ENCODE assay signal across 15 cellular contexts in the genomic region with DNA sequence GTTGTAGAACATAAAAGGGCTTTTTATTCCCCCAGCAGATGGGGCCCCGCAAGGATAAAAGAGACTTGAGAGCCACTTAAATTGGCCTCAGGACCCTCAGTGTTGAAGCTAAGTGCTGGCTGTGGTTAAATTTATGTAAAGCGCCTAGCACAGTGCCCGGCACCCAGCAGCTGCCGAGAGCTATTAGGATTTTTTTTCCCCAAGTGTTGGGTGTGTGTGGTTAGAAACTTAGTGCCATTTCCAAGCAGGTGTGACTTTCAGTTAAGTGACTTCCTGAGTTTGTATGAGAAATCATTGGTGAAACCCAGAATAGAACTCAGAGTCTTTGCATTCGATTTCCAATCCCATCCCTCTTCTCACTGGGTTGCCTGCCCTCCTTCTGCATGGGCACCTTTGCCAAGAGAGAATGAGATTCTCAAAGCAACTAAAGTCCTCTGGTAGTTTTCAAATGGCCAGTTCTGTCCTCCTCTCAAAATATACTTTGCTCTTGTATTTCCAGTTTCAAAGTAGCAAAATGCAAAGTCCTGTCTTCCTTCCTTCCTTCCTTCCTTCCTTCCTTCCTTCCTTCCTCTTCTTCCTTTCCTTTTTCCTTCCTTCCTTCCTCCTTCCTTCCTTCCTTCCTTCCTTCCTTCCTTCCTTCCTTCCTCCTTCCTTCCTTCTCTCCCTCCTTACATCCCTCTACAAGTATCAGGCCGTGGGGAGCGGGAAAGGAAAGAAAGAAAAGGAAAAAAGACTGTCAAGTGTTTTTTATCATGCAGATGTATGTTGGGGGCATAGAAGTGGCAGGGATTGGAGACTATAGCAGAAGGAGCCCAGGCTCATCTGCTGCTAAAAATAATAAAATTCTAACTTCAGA.
DNase-seq lines count a peak whose midpoint lies in the region; ATAC-seq, FAIRE-seq and TF ChIP-seq lines count a peak whose summit lies in the region.
"Had no signal": no experiment of that assay in that cellular context is flagged by ENCODE, and none has a peak within 500 bp of the region (broad histone marks: within the 10 kb centered on the region; RNA-seq: fewer than 3 reads in every experiment).

No MANE protein-coding gene starts in this region.

- H3K9me2 ChIP-seq in GM23338 (ENCODE audit: insufficient read depth): no peaks in the 10 kb centered on the region; the same call in 1 of the 2 replicates

- ATAC-seq in GM23338 (no peak), GM21576 (IDR thresholded peaks at IDR 0.05; ENCODE audit: unreplicated experiment) (no peak), pancreas (no peak)
- ATAC-seq: activated T-cell treated with anti-CD3 and anti-CD28 coated beads, Interleukin-2, amount 50 U/mL, for 72 hours; foreskin keratinocyte; PC-3; psoas muscle had no signal

- H3K9me3 Mint-ChIP-seq in GM23338: peaks cover 13% of the 10 kb centered on the region
- H3K9me3 Mint-ChIP-seq: central memory CD8-positive, alpha-beta T cell had no signal

- no peaks in the 10 kb centered on the region for H3K79me2 ChIP-seq in GM23338 (replicated peaks; ENCODE audit: insufficient read depth)

- H3K4me1 ChIP-seq in GM23338 (ENCODE audit: insufficient read depth) (peaks cover 45% of the 10 kb centered on the region), iPS DF 6.9 (ENCODE audit: control insufficient read depth, insufficient read depth, low read length) (peaks cover 10% of the 10 kb centered on the region; the same call in 1 of the 2 replicates), esophagus muscularis mucosa (no peaks in the 10 kb centered on the region), pancreas (no peaks in the 10 kb centered on the region)
- H3K4me1 ChIP-seq: psoas muscle, upper lobe of left lung had no signal

- H3K4me1 Mint-ChIP-seq in GM23338: peaks cover 62% of the 10 kb centered on the region

- FAIRE-seq in GM12891 (lab: Jason Lieb, UNC) (peak; percentile 40), pancreas (lab: Jason Lieb, UNC) (no peak)
- FAIRE-seq: TTC549 had no signal

- H3K27me3 ChIP-seq in GM23338 (ENCODE audit: insufficient read depth) (no peaks in the 10 kb centered on the region), iPS DF 6.9 (ENCODE audit: control insufficient read depth, insufficient read depth, low read length) (no peaks in the 10 kb centered on the region), esophagus muscularis mucosa (no peaks in the 10 kb centered on the region), pancreas (no peaks in the 10 kb centered on the region)
- H3K27me3 ChIP-seq: foreskin keratinocyte, upper lobe of left lung had no signal

- H3K9me3 ChIP-seq in iPS DF 6.9 (ENCODE audit: control insufficient read depth, insufficient read depth, low read length) (no peaks in the 10 kb centered on the region), esophagus muscularis mucosa (no peaks in the 10 kb centered on the region), pancreas (no peaks in the 10 kb centered on the region)
- H3K9me3 ChIP-seq: psoas muscle, upper lobe of left lung had no signal

- DNase-seq in GM12891 (ENCODE audit: insufficient read length, low spot score) (no peak), GM23338 (ENCODE audit: low spot score) (peak; percentile 14), NCI-H128 (lab: John Stamatoyannopoulos, UW; ENCODE audit: unreplicated experiment) (peak; percentile 65), iPS DF 6.9 (ENCODE audit: low read depth, low spot score) (no peak), esophagus muscularis mucosa (ENCODE audit: extremely low spot score) (no peak), pancreas (no peak)
- no peak for DNase-seq in effector CD8-positive, alpha-beta T cell (lab: John Stamatoyannopoulos, UW)
- DNase-seq: activated T-cell treated with anti-CD3 and anti-CD28 coated beads, Interleukin-2, amount 50 U/mL, for 72 hours; foreskin keratinocyte; PC-3; psoas muscle; upper lobe of left lung had no signal

- WGBS in iPS DF 6.9 (ENCODE audit: insufficient coverage, insufficient read length): no CpG with 5 or more reads among the region's 7 CpGs
- 78% methylated on average over 7 of the region's 7 CpGs for WGBS in esophagus muscularis mucosa
- WGBS in pancreas, 2 donors: 79 to 82% methylated on average over 7 of the region's 7 CpGs

- TF ChIP-seq POLR2A in GM12891 (IDR thresholded peaks at IDR 0.05; ENCODE audit: low read depth, low read length): no peak
- TF ChIP-seq POLR2A in esophagus muscularis mucosa (IDR thresholded peaks at IDR 0.05; ENCODE audit: low read depth): no peak

- TF ChIP-seq EP300 in esophagus muscularis mucosa (IDR thresholded peaks at IDR 0.05): no peak

- H3K36me3 Mint-ChIP-seq in GM23338 (ENCODE audit: low read depth): peaks cover 23% of the 10 kb centered on the region

- intact Hi-C loops in esophagus muscularis mucosa (cut with DNase I): no loop called here
- intact Hi-C loops in pancreas (cut with DNase I): no loop called here

- peaks cover 18% of the 10 kb centered on the region; the same call in 1 of the 2 replicates for H3F3A ChIP-seq in GM23338 (replicated peaks; ENCODE audit: low read depth)

- H4K20me1 ChIP-seq in GM23338 (replicated peaks; ENCODE audit: insufficient read depth): no peaks in the 10 kb centered on the region

- peaks cover 2% of the 10 kb centered on the region for H3K27me3 Mint-ChIP-seq in GM23338 (ENCODE audit: insufficient read depth, low read depth, poor library complexity)

- no peak overlapping the region for H2AFZ ChIP-seq in GM23338

- H3K4me2 ChIP-seq in GM23338: peak overlapping the region; percentile 39

- H3K36me3 ChIP-seq in GM23338 (ENCODE audit: insufficient read depth) (peaks cover 8% of the 10 kb centered on the region), iPS DF 6.9 (ENCODE audit: control insufficient read depth, insufficient read depth, low read length) (no peaks in the 10 kb centered on the region), esophagus muscularis mucosa (no peaks in the 10 kb centered on the region), pancreas (no peaks in the 10 kb centered on the region)
- H3K36me3 ChIP-seq: upper lobe of left lung had no signal

- H3K4me3 ChIP-seq in GM23338 (peak overlapping the region; percentile 26), iPS DF 6.9 (ENCODE audit: low read length) (no peak overlapping the region), esophagus muscularis mucosa (no peak overlapping the region), pancreas (no peak overlapping the region)
- H3K4me3 ChIP-seq: psoas muscle, upper lobe of left lung had no signal

- no peak overlapping the region for H3K4me3 Mint-ChIP-seq in GM23338
- H3K4me3 Mint-ChIP-seq: central memory CD8-positive, alpha-beta T cell had no signal

- peak overlapping the region; percentile 97 for H3K27ac ChIP-seq in GM23338 (ENCODE audit: low read depth)
- H3K27ac ChIP-seq in iPS DF 6.9 (ENCODE audit: low read length): peak overlapping the region; percentile 48
- no peak overlapping the region for H3K27ac ChIP-seq in esophagus muscularis mucosa (replicated peaks in 1 of 4)
- no peak overlapping the region for H3K27ac ChIP-seq in pancreas
- H3K27ac ChIP-seq: foreskin keratinocyte, psoas muscle, upper lobe of left lung had no signal

- H3K27ac Mint-ChIP-seq in GM23338: peak overlapping the region; percentile 96
- H3K27ac Mint-ChIP-seq: activated T-cell treated with anti-CD3 and anti-CD28 coated beads, Interleukin-2, amount 50 U/mL, for 72 hours had no signal

- no peak for TF ChIP-seq CTCF in GM23338 (conservative IDR thresholded peaks at IDR 0.05; ENCODE audit: low read depth in 2 of 2)
- TF ChIP-seq CTCF in esophagus muscularis mucosa (IDR thresholded peaks at IDR 0.05): no peak
- no peak for TF ChIP-seq CTCF in pancreas (IDR thresholded peaks at IDR 0.05)

TF ChIP-seq in GM12891, 5 proteins besides CTCF, POLR2A, EP300 and RAD21:
- TF ChIP-seq POLR2AphosphoS5 (IDR thresholded peaks at IDR 0.05; ENCODE audit: low read depth, low read length): no peak
- no peak for TF ChIP-seq SPI1 (IDR thresholded peaks at IDR 0.05; ENCODE audit: low read depth, low read length)
- no peak for TF ChIP-seq TAF1 (IDR thresholded peaks at IDR 0.05; ENCODE audit: low read depth, low read length)
- TF ChIP-seq POU2F2 (IDR thresholded peaks at IDR 0.05; ENCODE audit: low read depth, low read length): no peak

TF ChIP-seq in GM23338, 12 proteins besides CTCF, POLR2A, EP300 and RAD21:
- TF ChIP-seq, protein P1, sequence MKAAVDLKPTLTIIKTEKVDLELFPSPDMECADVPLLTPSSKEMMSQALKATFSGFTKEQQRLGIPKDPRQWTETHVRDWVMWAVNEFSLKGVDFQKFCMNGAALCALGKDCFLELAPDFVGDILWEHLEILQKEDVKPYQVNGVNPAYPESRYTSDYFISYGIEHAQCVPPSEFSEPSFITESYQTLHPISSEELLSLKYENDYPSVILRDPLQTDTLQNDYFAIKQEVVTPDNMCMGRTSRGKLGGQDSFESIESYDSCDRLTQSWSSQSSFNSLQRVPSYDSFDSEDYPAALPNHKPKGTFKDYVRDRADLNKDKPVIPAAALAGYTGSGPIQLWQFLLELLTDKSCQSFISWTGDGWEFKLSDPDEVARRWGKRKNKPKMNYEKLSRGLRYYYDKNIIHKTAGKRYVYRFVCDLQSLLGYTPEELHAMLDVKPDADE (IDR thresholded peaks at IDR 0.05): no peak
- TF ChIP-seq NANOG (IDR thresholded peaks at IDR 0.05; ENCODE audit: borderline replicate concordance) (no peak), JUNB (IDR thresholded peaks at IDR 0.05; ENCODE audit: unreplicated experiment) (no peak), EZH2 (IDR thresholded peaks at IDR 0.05; ENCODE audit: low read depth, unreplicated experiment) (no peak), EZH2phosphoT487 (IDR thresholded peaks at IDR 0.05; ENCODE audit: unreplicated experiment) (no peak), ZNF114 (CRISPR knock-in tag; IDR thresholded peaks at IDR 0.05) (no peak), POLR2AphosphoS5 (IDR thresholded peaks at IDR 0.05; ENCODE audit: low read depth) (no peak), ZNF331 (CRISPR knock-in tag; IDR thresholded peaks at IDR 0.05; ENCODE audit: low read depth) (no peak), CREB1 (CRISPR knock-in tag; IDR thresholded peaks at IDR 0.05; ENCODE audit: low read depth) (no peak)

Comparison
In these comparisons a context has a peak if more than half of its experiments do, and no peak if none do; other contexts are left out.
1. DNase-seq: peak in GM23338 (single experiment) and NCI-H128 (single experiment); none in GM12891 (single experiment), iPS DF 6.9 (single experiment), effector CD8-positive, alpha-beta T cell (single experiment), esophagus muscularis mucosa (single experiment) and pancreas (0 of 6).
2. H3K27ac ChIP-seq: peak in GM23338 (single experiment) and iPS DF 6.9 (single experiment); none in esophagus muscularis mucosa (0 of 4) and pancreas (0 of 4).